In genomic region chr18:79204889-79205807, GRCh38 we compare ENCODE assay signal across 36 cellular contexts.
"Had no signal": no experiment of that assay in that cellular context is flagged by ENCODE, and none has a peak within 500 bp of the region (broad histone marks: within the 10 kb centered on the region; RNA-seq: fewer than 3 reads in every experiment).

No MANE protein-coding gene starts in this region.

- FAIRE-seq: bronchial epithelial cell, TTC549 had no signal

- ATAC-seq: activated CD8-positive, alpha-beta T cell treated with anti-CD3 and anti-CD28 coated beads for 36 hours; activated naive CD8-positive, alpha-beta T cell treated with anti-CD3 and anti-CD28 coated beads, Interleukin-2, amount 50 U/mL, for 24 hours; activated T-cell treated with anti-CD3 and anti-CD28 coated beads, Interleukin-2, amount 50 U/mL, for 4 hours; activated T-cell treated with anti-CD3 and anti-CD28 coated beads, Interleukin-2, amount 50 U/mL, for 72 hours; T-cell had no signal

- H3K4me1 Mint-ChIP-seq: activated B cell treated with CpG ODN at 0.5 μM for 24 hours had no signal

- H3K27me3 Mint-ChIP-seq: activated B cell treated with CpG ODN at 0.5 μM for 24 hours; activated CD4-positive, alpha-beta memory T cell treated with anti-CD3 and anti-CD28 coated beads for 36 hours; activated CD8-positive, alpha-beta T cell treated with anti-CD3 and anti-CD28 coated beads for 36 hours; activated naive CD4-positive, alpha-beta T cell treated with anti-CD3 and anti-CD28 coated beads, Interleukin-2, amount 10 ng/mL, durations not matched to agents 7 days and 5 days; activated naive CD4-positive, alpha-beta T cell treated with anti-CD3 and anti-CD28 coated beads, Interleukin-2, amount 50 U/mL, for 24 hours; activated naive CD8-positive, alpha-beta T cell; activated naive CD8-positive, alpha-beta T cell treated with anti-CD3 and anti-CD28 coated beads, Interleukin-2, amount 10 ng/mL, durations not matched to agents 7 days and 5 days; activated naive CD8-positive, alpha-beta T cell treated with anti-CD3 and anti-CD28 coated beads, Interleukin-2, amount 50 U/mL, for 24 hours; brain; central memory CD8-positive, alpha-beta T cell; T-cell had no signal

- H3K4me3 Mint-ChIP-seq: activated B cell treated with CpG ODN at 0.5 μM for 24 hours; activated CD4-positive, alpha-beta memory T cell treated with anti-CD3 and anti-CD28 coated beads for 36 hours; activated CD8-positive, alpha-beta T cell treated with anti-CD3 and anti-CD28 coated beads for 36 hours; activated naive CD4-positive, alpha-beta T cell treated with anti-CD3 and anti-CD28 coated beads, Interleukin-2, amount 10 ng/mL, durations not matched to agents 7 days and 5 days; activated naive CD4-positive, alpha-beta T cell treated with anti-CD3 and anti-CD28 coated beads, Interleukin-2, amount 50 U/mL, for 24 hours; activated naive CD8-positive, alpha-beta T cell; activated naive CD8-positive, alpha-beta T cell treated with anti-CD3 and anti-CD28 coated beads, Interleukin-2, amount 10 ng/mL, durations not matched to agents 7 days and 5 days; activated naive CD8-positive, alpha-beta T cell treated with anti-CD3 and anti-CD28 coated beads, Interleukin-2, amount 50 U/mL, for 24 hours; activated T-cell treated with anti-CD3 and anti-CD28 coated beads, Interleukin-2, amount 50 U/mL, for 4 hours; activated T-cell treated with anti-CD3 and anti-CD28 coated beads, Interleukin-2, amount 50 U/mL, for 72 hours; brain; central memory CD8-positive, alpha-beta T cell; T-cell; T-helper 2 cell treated with Interferon-gamma antibody and Interleukin-4, amounts not matched to agents 5 μg/mL and 100 μg/mL, for 36 hours had no signal

- H3K27ac ChIP-seq: ascending aorta, cardiac muscle cell, VCaP had no signal

- H3K4me3 ChIP-seq: ascending aorta, cardiac muscle cell had no signal

- H3K9me3 Mint-ChIP-seq: activated B cell treated with CpG ODN at 0.5 μM for 24 hours; activated CD4-positive, alpha-beta memory T cell treated with anti-CD3 and anti-CD28 coated beads for 36 hours; activated naive CD4-positive, alpha-beta T cell treated with anti-CD3 and anti-CD28 coated beads, Interleukin-2, amount 10 ng/mL, durations not matched to agents 7 days and 5 days; activated naive CD4-positive, alpha-beta T cell treated with anti-CD3 and anti-CD28 coated beads, Interleukin-2, amount 50 U/mL, for 24 hours; activated naive CD8-positive, alpha-beta T cell treated with anti-CD3 and anti-CD28 coated beads, Interleukin-2, amount 10 ng/mL, durations not matched to agents 7 days and 5 days; activated T-cell treated with anti-CD3 and anti-CD28 coated beads, Interleukin-2, amount 50 U/mL, for 4 hours; activated T-cell treated with anti-CD3 and anti-CD28 coated beads, Interleukin-2, amount 50 U/mL, for 72 hours; brain; central memory CD8-positive, alpha-beta T cell; T-cell had no signal

- H3K27ac Mint-ChIP-seq: activated B cell treated with CpG ODN at 0.5 μM for 24 hours; activated CD4-positive, alpha-beta memory T cell treated with anti-CD3 and anti-CD28 coated beads for 36 hours; activated CD8-positive, alpha-beta T cell treated with anti-CD3 and anti-CD28 coated beads for 36 hours; activated naive CD4-positive, alpha-beta T cell treated with anti-CD3 and anti-CD28 coated beads, Interleukin-2, amount 10 ng/mL, durations not matched to agents 7 days and 5 days; activated naive CD4-positive, alpha-beta T cell treated with anti-CD3 and anti-CD28 coated beads, Interleukin-2, amount 50 U/mL, for 24 hours; activated naive CD8-positive, alpha-beta T cell; activated naive CD8-positive, alpha-beta T cell treated with anti-CD3 and anti-CD28 coated beads, Interleukin-2, amount 10 ng/mL, durations not matched to agents 7 days and 5 days; activated naive CD8-positive, alpha-beta T cell treated with anti-CD3 and anti-CD28 coated beads, Interleukin-2, amount 50 U/mL, for 24 hours; activated T-cell treated with anti-CD3 and anti-CD28 coated beads, Interleukin-2, amount 50 U/mL, for 72 hours; activated T-helper 2 cell treated with anti-CD3 and anti-CD28 coated beads, Interferon-gamma antibody, Interleukin-2, Interleukin-4, amounts not matched to agents 10 μg/mL and 5 μg/mL and 100 μg/mL, durations not matched to agents 14 hours and 24 hours and 36 hours; brain; T-cell; T-helper 2 cell treated with Interferon-gamma antibody and Interleukin-4, amounts not matched to agents 5 μg/mL and 100 μg/mL, for 36 hours had no signal

- H3K9me3 ChIP-seq: ascending aorta had no signal

- H3K27me3 ChIP-seq: ascending aorta, cardiac muscle cell had no signal

- H3K4me1 ChIP-seq: ascending aorta had no signal

- DNase-seq: activated B cell treated with CpG ODN at 0.5 μM for 24 hours; activated CD4-positive, alpha-beta memory T cell treated with anti-CD3 and anti-CD28 coated beads for 36 hours; activated CD4-positive, alpha-beta T cell treated with anti-CD3 and anti-CD28 coated beads for 4 hours; activated CD4-positive, alpha-beta T cell treated with anti-CD3 and anti-CD28 coated beads, Interleukin-2, amount 50 U/mL, for 1 hour; activated CD4-positive, alpha-beta T cell treated with anti-CD3 and anti-CD28 coated beads, Interleukin-2, amount 50 U/mL, for 4 hours; activated CD4-positive, CD25-positive, alpha-beta regulatory T cell treated with anti-CD3 and anti-CD28 coated beads, Interleukin-2, amount 50 U/mL, for 72 hours; activated CD8-positive, alpha-beta memory T cell treated with anti-CD3 and anti-CD28 coated beads, Interleukin-2, amount 50 U/mL, for 4 hours; activated CD8-positive, alpha-beta T cell treated with anti-CD3 and anti-CD28 coated beads for 36 hours; activated effector memory CD4-positive, alpha-beta T cell treated with Interleukin-2 at 50 U/mL for 16 hours; activated gamma-delta T cell; activated naive CD4-positive, alpha-beta T cell treated with anti-CD3 and anti-CD28 coated beads, Interleukin-2, amount 10 ng/mL, durations not matched to agents 7 days and 5 days; activated naive CD4-positive, alpha-beta T cell treated with Interleukin-2 at 50 U/mL for 16 hours; activated naive CD8-positive, alpha-beta T cell treated with anti-CD3 and anti-CD28 coated beads, Interleukin-2, amount 10 ng/mL, durations not matched to agents 7 days and 5 days; activated naive CD8-positive, alpha-beta T cell treated with anti-CD3 and anti-CD28 coated beads, Interleukin-2, amount 50 U/mL, for 24 hours; activated T-cell treated with anti-CD3 and anti-CD28 coated beads for 4 hours; activated T-cell treated with anti-CD3 and anti-CD28 coated beads, Interleukin-2, amount 50 U/mL, for 1 hour; activated T-cell treated with anti-CD3 and anti-CD28 coated beads, Interleukin-2, amount 50 U/mL, for 4 hours; activated T-cell treated with anti-CD3 and anti-CD28 coated beads, Interleukin-2, amount 50 U/mL, for 72 hours; amygdala; anterior cingulate cortex; caudate nucleus; cerebellar nuclear complex; T-cell; T-helper 2 cell; T-helper 9 cell had no signal
